8 cellular contexts compared by ENCODE assay signal in the genomic region with DNA sequence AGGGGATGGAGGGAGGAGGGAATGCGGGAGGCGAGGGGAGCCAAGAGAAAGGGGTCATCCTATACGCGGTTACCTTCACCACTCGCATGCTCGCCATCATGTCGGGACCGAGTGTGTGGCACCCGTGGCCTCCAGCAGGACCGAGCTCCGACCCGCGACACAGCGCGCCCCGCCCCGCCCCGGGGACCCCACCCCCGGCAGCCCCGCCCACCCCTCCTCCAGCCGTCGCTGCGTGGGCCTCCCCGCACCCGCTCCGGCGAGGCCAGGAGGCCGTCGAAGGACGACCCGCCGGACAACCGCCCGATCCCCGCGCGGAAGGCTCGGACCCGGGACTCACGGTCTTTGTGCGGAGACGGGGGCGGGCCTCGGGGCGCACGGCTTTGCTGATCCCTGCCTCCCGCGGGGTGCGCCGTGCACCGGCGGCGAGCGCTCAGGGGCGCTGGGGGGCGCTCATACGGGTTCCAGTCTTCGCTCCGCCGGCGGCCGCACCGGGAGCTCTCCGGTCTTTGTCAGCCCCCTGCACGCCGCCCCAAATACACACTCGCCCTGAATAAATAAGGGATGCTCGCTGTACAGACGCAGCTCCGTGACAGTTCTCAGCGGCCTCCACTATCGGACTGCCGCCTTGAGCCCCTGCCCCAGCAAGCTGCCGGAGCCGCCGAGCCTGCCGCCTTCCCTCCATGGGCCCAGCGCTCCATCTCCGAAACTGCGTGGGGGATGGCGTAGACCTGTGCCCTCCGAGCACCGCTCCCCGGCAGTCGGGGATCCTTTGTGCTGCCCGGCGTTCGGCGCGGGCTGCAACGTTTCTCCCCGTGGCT. TPM values are rescaled to one million over a fixed set of nuclear protein-coding genes. Genes with fewer than 3 reads are reported as not detected.
A peak's percentile ranks its signal among the peaks of the same experiment; 100 is the strongest.
DNase-seq lines count a peak whose midpoint lies in the region; ATAC-seq, FAIRE-seq and TF ChIP-seq lines count a peak whose summit lies in the region.

A gene (minus strand): TSS at position 161 of the 818 bp plus-strand sequence. CDS start 61 bp downstream, at position 100.

- TF ChIP-seq CTCF in endothelial cell of umbilical vein (IDR thresholded peaks at IDR 0.05; ENCODE audit: extremely low read depth in 1 of 2, insufficient read depth in 1 of 2, low read depth in 1 of 2, low read length in 2 of 2): peak; percentile 33 to 93

- POLR2A ChIA-PET in endothelial cell of umbilical vein (lab: Charles Lee): interaction anchor here (1.4 kb wide), 1 partner anchor 73 kb away, joined by 4 read pairs; no protein-coding TSS in a partner anchor

- intact Hi-C loops in endothelial cell of umbilical vein (cut with micrococcal nuclease): loop anchor here (1.0 kb wide), 2 partner anchors 74 to 145 kb away; a partner anchor contains a TSS

- H3K27ac ChIP-seq in endothelial cell of umbilical vein (ENCODE audit: insufficient read depth, low read depth, low read length): no peak within 1 kb of the TSS

- no peaks in the 10 kb centered on the region for H3K27me3 ChIP-seq in endothelial cell of umbilical vein (ENCODE audit: control insufficient read depth in 2 of 2, insufficient read depth in 2 of 2, low read length in 2 of 2)
- H3K27me3 ChIP-seq in mononuclear cell (ENCODE audit: insufficient read depth, low read length): no peaks in the 10 kb centered on the region

- H3K4me3 ChIP-seq in endothelial cell of umbilical vein (replicated peaks in 1 of 3; ENCODE audit: insufficient read depth in 1 of 3, low read depth in 1 of 3, low read length in 3 of 3) (peak within 1 kb of the TSS; percentile 56 to 86 (median 76)), mononuclear cell (ENCODE audit: low read length) (peak within 1 kb of the TSS; percentile 98)

- no peaks in the 10 kb centered on the region for H3K9me3 ChIP-seq in endothelial cell of umbilical vein (replicated peaks; ENCODE audit: control insufficient read depth, insufficient read depth, low read length)
- no peaks in the 10 kb centered on the region for H3K9me3 ChIP-seq in mononuclear cell (ENCODE audit: low read depth, low read length)

- no peak for TF ChIP-seq POLR2A in endothelial cell of umbilical vein (IDR thresholded peaks at IDR 0.05; ENCODE audit: low read depth, low read length)

- H3K36me3 ChIP-seq in endothelial cell of umbilical vein (ENCODE audit: control insufficient read depth in 2 of 2, extremely low read depth in 1 of 2, insufficient read depth in 2 of 2, low read length in 2 of 2): no peaks in the 10 kb centered on the region

- peak within 1 kb of the TSS; percentile 96 for H3K4me2 ChIP-seq in endothelial cell of umbilical vein (ENCODE audit: insufficient read depth, low read length)

- dilution Hi-C loops in endothelial cell of umbilical vein (cut with MboI; ENCODE audit: extremely low pct_ligation_motif_present, low sequenced_read_pairs): no loop called here

- peak; percentile 50 for FAIRE-seq in endothelial cell of umbilical vein (lab: Jason Lieb, UNC)

- DNase-seq in ACHN (peak; percentile 44), NCI-H526 treated with DMSO at 0.1 percent for 48 hours (lab: John Stamatoyannopoulos, UW) (peak; percentile 48), endothelial cell of umbilical vein (ENCODE audit: low read depth, low spot score) (no peak)
- DNase-seq in activated CD8-positive, alpha-beta memory T cell treated with anti-CD3 and anti-CD28 coated beads, Interleukin-2, amount 50 U/mL, for 4 hours: peak; percentile 70
- peak; percentile 79 for DNase-seq in stimulated activated CD8-positive, alpha-beta memory T cell treated with anti-CD3 and anti-CD28 coated beads, Interleukin-4, amount 100 ng/mL, for 24 hours (ENCODE audit: low read depth)

- H4K20me1 ChIP-seq in endothelial cell of umbilical vein (replicated peaks; ENCODE audit: control insufficient read depth, extremely low read depth, insufficient read depth, low read length): no peaks in the 10 kb centered on the region

- no TSS peak for BruUV-seq in endothelial cell of umbilical vein (replicated peaks; lab: Mats Ljungman, UMichigan)

- H3K79me2 ChIP-seq in endothelial cell of umbilical vein (ENCODE audit: control insufficient read depth, insufficient read depth, low read length): no peaks in the 10 kb centered on the region

- CTCF ChIA-PET in endothelial cell of umbilical vein (lab: Charles Lee): interaction anchor here (0.6 to 6.0 kb wide), 34 partner anchors 8 to 1568 kb away, joined by 3 to 154 read pairs (median 4); no protein-coding TSS in a partner anchor

- in situ Hi-C loops in ACHN (cut with HindIII; ENCODE audit: low pct_ligation_motif_present, low pct_unique_long_range_greater_than_20kb, low sequenced_read_pairs): no loop called here

- peak; percentile 28 for ATAC-seq in GM18858 (IDR thresholded peaks at IDR 0.05; ENCODE audit: unreplicated experiment)
- peak; percentile 48 for ATAC-seq in HG03064 (IDR thresholded peaks at IDR 0.05; ENCODE audit: low read depth, unreplicated experiment)

- H3K9ac ChIP-seq in endothelial cell of umbilical vein (replicated peaks; ENCODE audit: extremely low read depth, insufficient read depth, low read length): peak within 1 kb of the TSS; percentile 49

- no peaks in the 10 kb centered on the region for H3K9me1 ChIP-seq in endothelial cell of umbilical vein (replicated peaks; ENCODE audit: control insufficient read depth, extremely low read depth, insufficient read depth, low read length)

- H2AFZ ChIP-seq in endothelial cell of umbilical vein (ENCODE audit: low read depth, low read length): peak within 1 kb of the TSS; percentile 100

- peaks cover 10% of the 10 kb centered on the region for H3K4me1 ChIP-seq in endothelial cell of umbilical vein (ENCODE audit: control insufficient read depth, extremely low read depth, insufficient read depth, low read length)
- H3K4me1 ChIP-seq in mononuclear cell (ENCODE audit: insufficient read depth, low read length): peaks cover 47% of the 10 kb centered on the region

TF ChIP-seq in endothelial cell of umbilical vein, 7 proteins besides CTCF, POLR2A, EP300 and RAD21:
- TF ChIP-seq MYC (IDR thresholded peaks at IDR 0.05; ENCODE audit: low read depth, low read length): no peak
- TF ChIP-seq, protein P1, sequence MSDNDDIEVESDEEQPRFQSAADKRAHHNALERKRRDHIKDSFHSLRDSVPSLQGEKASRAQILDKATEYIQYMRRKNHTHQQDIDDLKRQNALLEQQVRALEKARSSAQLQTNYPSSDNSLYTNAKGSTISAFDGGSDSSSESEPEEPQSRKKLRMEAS (IDR thresholded peaks at IDR 0.05; ENCODE audit: insufficient read depth, insufficient read length): peak; percentile 16
TF ChIP-seq in endothelial cell of umbilical vein: peak in this region for 1.

RNA-seq across cellular contexts. Expression of the gene that starts here (rescaled TPM):
- total RNA-seq in endothelial cell of umbilical vein: 10.8 and 22.3 TPM in 2 replicates
- polyA plus RNA-seq in endothelial cell of umbilical vein: 25.2 and 31.2 TPM in 2 replicates
- polyA plus RNA-seq in endothelial cell of umbilical vein (2011; cell fraction: cytosol; rRNA removed): 17.1 and 20.6 TPM in 2 replicates
- polyA plus RNA-seq in endothelial cell of umbilical vein (2011; cell fraction: nucleus; rRNA removed): 4.0 and 8.8 TPM in 2 replicates
- 26.0 and 52.7 TPM in 2 replicates for polyA plus RNA-seq in endothelial cell of umbilical vein (2012)
- 20.8 and 22.1 TPM in 2 replicates for polyA minus RNA-seq in endothelial cell of umbilical vein
- polyA minus RNA-seq in endothelial cell of umbilical vein (2011; cell fraction: cytosol; rRNA and poly(A)+ RNA removed): not detected
- polyA minus RNA-seq in endothelial cell of umbilical vein (2011; cell fraction: nucleus; rRNA and poly(A)+ RNA removed): 1.6 and 2.8 TPM in 2 replicates
- 40.1 TPM for total RNA-seq in mononuclear cell
